Comparison of ENCODE assay signal across 17 cellular contexts in the genomic region with DNA sequence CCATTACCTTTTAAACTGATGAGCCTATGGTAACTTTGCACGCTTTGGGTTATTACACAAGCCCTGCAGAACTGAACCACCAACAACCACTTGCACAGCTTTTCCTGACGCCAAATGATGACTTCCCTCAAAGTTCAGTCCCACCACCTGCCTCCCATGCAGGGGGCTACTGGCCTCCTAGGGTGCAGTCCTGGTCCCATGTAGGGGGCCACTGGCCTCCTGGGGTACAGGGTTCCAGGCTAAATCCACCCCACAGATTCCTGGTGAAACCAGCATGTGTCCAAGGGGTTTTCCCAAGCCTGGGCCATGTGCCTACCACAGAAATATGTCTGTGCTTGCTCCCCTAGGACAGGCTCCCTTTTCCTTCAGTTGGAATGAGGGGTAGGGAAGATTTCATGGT.
A peak's percentile ranks its signal among the peaks of the same experiment; 100 is the strongest.
DNase-seq lines count a peak whose midpoint lies in the region; ATAC-seq and TF ChIP-seq lines count a peak whose summit lies in the region.
"Had no signal": no experiment of that assay in that cellular context is flagged by ENCODE, and none has a peak within 500 bp of the region (broad histone marks: within the 10 kb centered on the region; RNA-seq: fewer than 3 reads in every experiment).

No MANE protein-coding gene starts in this region.

- 85% methylated on average over 2 of the region's 2 CpGs for WGBS in right cardiac atrium

- H3K27me3 ChIP-seq in right cardiac atrium (ENCODE audit: control insufficient read depth, insufficient read depth): no peaks in the 10 kb centered on the region

- intact Hi-C loops in Right ventricle myocardium superior (cut with DNase I) (no loop called here), right cardiac atrium (cut with DNase I) (no loop called here), left colon (cut with DNase I, micrococcal nuclease) (no loop called here)

- H3K4me1 ChIP-seq in right cardiac atrium (ENCODE audit: control insufficient read depth, insufficient read depth, low read length) (no peaks in the 10 kb centered on the region), HEK293 (ENCODE audit: control insufficient read depth, insufficient read depth, low read length) (no peaks in the 10 kb centered on the region)

- no peak overlapping the region for H3K27ac ChIP-seq in right cardiac atrium (ENCODE audit: low read length)
- no peak overlapping the region for H3K27ac ChIP-seq in HEK293 (ENCODE audit: extremely low read depth, low read depth, low read length)

- H3K9me3 ChIP-seq in right cardiac atrium (ENCODE audit: control insufficient read depth, low read length) (no peaks in the 10 kb centered on the region), HEK293 (ENCODE audit: control insufficient read depth, insufficient read depth, low read depth, low read length) (no peaks in the 10 kb centered on the region)

- no peak for TF ChIP-seq POLR2A in erythroblast (IDR thresholded peaks at IDR 0.05; ENCODE audit: low read length)

- CTCF ChIA-PET in HEK293 (lab: Yijun Ruan, JAX): interaction anchor here (0.7 to 0.9 kb wide), 4 partner anchors 9 to 107 kb away, joined by 3 to 5 read pairs (median 3); no protein-coding TSS in a partner anchor

- H3K4me3 ChIP-seq in right cardiac atrium (ENCODE audit: low read length) (no peak overlapping the region), HEK293 (ENCODE audit: low read depth, low read length) (no peak overlapping the region)

- no peak for TF ChIP-seq CTCF in HEK293 (tag by site-specific recombination; IDR thresholded peaks at IDR 0.05)

- no peaks in the 10 kb centered on the region for H3K36me3 ChIP-seq in HEK293 (ENCODE audit: control insufficient read depth in 2 of 2, insufficient read depth in 1 of 2, low read length in 2 of 2)

- DNase-seq in Right ventricle myocardium superior (no peak), right cardiac atrium (no peak), GM03348 (ENCODE audit: low spot score) (peak; percentile 1), left colon (no peak), erythroblast (lab: John Stamatoyannopoulos, UW) (no peak)
- DNase-seq: C1 segment of cervical spinal cord; Calu3; CD4-positive, alpha-beta memory T cell; COR-L47; DMS53; DMS79 treated with DMSO at 0.1 percent for 48 hours; GF-D8; GOT3; H7; HCEC 1CT; HFFc6 had no signal

- POLR2A ChIA-PET in HEK293 (lab: Yijun Ruan, JAX): no interaction called here

- ATAC-seq in Right ventricle myocardium superior (ENCODE audit: poor library complexity) (peak; percentile 6), right cardiac atrium (no peak), left colon (no peak)

TF ChIP-seq in HEK293, 187 proteins besides CTCF, POLR2A, EP300 and RAD21:
- TF ChIP-seq ZNF660 (tag by site-specific recombination; IDR thresholded peaks at IDR 0.05): no peak
- TF ChIP-seq ZIC2 (tag by site-specific recombination; IDR thresholded peaks at IDR 0.05): peak; percentile 22; the same call in 1 of the 2 replicates
- no peak for TF ChIP-seq ZNF114 (tag by site-specific recombination; IDR thresholded peaks at IDR 0.05)
- peak; percentile 77 for TF ChIP-seq GLIS1 (tag by site-specific recombination; IDR thresholded peaks at IDR 0.05)
- no peak for TF ChIP-seq ZBTB7A (tag by site-specific recombination; IDR thresholded peaks at IDR 0.05; ENCODE audit: low read depth)
- no peak for TF ChIP-seq ZSCAN5A (tag by site-specific recombination; IDR thresholded peaks at IDR 0.05)
- TF ChIP-seq ZNF624 (tag by site-specific recombination; IDR thresholded peaks at IDR 0.05): no peak
- no peak for TF ChIP-seq ZNF416 (tag by site-specific recombination; IDR thresholded peaks at IDR 0.05)
- no peak for TF ChIP-seq ZNF239 (tag by site-specific recombination; IDR thresholded peaks at IDR 0.05)
TF ChIP-seq in HEK293: peak in this region for 2.
